Comparison of ENCODE assay signal across 29 cellular contexts in genomic region chr2:16322308-16323130, GRCh38.
"Had no signal": no experiment of that assay in that cellular context is flagged by ENCODE, and none has a peak within 500 bp of the region (broad histone marks: within the 10 kb centered on the region; RNA-seq: fewer than 3 reads in every experiment).

No MANE protein-coding gene starts in this region.

- H3K9me3 ChIP-seq: body of pancreas had no signal

- H3K36me3 Mint-ChIP-seq: activated naive CD4-positive, alpha-beta T cell treated with anti-CD3 and anti-CD28 coated beads, Interleukin-2, amount 50 U/mL, for 24 hours; activated naive CD8-positive, alpha-beta T cell treated with anti-CD3 and anti-CD28 coated beads, Interleukin-2, amount 10 ng/mL, durations not matched to agents 7 days and 5 days; T-cell had no signal

- ATAC-seq: activated CD8-positive, alpha-beta T cell treated with anti-CD3 and anti-CD28 coated beads, Interleukin-2, amount 10 ng/mL, durations not matched to agents 7 days and 5 days; body of pancreas; Right ventricle myocardium inferior; T-cell; T-helper 17 cell had no signal

- H3K4me3 ChIP-seq: body of pancreas, PC-9 had no signal

- DNase-seq: activated CD4-positive, alpha-beta T cell treated with anti-CD3 and anti-CD28 coated beads for 1 hour; activated CD4-positive, alpha-beta T cell treated with anti-CD3 and anti-CD28 coated beads for 48 hours; activated CD4-positive, alpha-beta T cell treated with anti-CD3 and anti-CD28 coated beads, Interleukin-2, amount 50 U/mL, for 48 hours; activated CD4-positive, CD25-positive, alpha-beta regulatory T cell; activated CD8-positive, alpha-beta T cell treated with anti-CD3 and anti-CD28 coated beads, Interleukin-2, amount 10 ng/mL, durations not matched to agents 7 days and 5 days; activated gamma-delta T cell; activated naive CD4-positive, alpha-beta T cell treated with Interleukin-2 at 50 U/mL for 16 hours; activated naive CD8-positive, alpha-beta T cell treated with anti-CD3 and anti-CD28 coated beads, Interleukin-2, amount 10 ng/mL, durations not matched to agents 7 days and 5 days; activated T-cell treated with anti-CD3 and anti-CD28 coated beads, Interleukin-2, amount 50 U/mL, for 24 hours; body of pancreas; cerebellar nuclear complex; NCI-H1105; NCI-H1417 treated with DMSO at 0.1 percent for 48 hours; NCI-H187 treated with DMSO at 0.1 percent for 48 hours; NCI-H2081; NCI-H2171 treated with DMSO at 0.1 percent for 48 hours; NCI-H2227 treated with DMSO at 0.1 percent for 48 hours; NCI-H446 treated with DMSO at 0.1 percent for 48 hours; NCI-H69; NK-92 treated with Interleukin-12 subunit alpha and Interleukin-12 subunit beta, amount 100 ng/mL, for 24 hours; PC-9; SIG-M5; T-cell; T-helper 17 cell had no signal

- H3K4me2 ChIP-seq: PC-9 had no signal

- H3K27ac ChIP-seq: body of pancreas, PC-9, RWPE1, VCaP had no signal

- H3K9me3 Mint-ChIP-seq: activated naive CD4-positive, alpha-beta T cell treated with anti-CD3 and anti-CD28 coated beads, Interleukin-2, amount 50 U/mL, for 24 hours; activated naive CD8-positive, alpha-beta T cell treated with anti-CD3 and anti-CD28 coated beads, Interleukin-2, amount 10 ng/mL, durations not matched to agents 7 days and 5 days; activated T-cell treated with anti-CD3 and anti-CD28 coated beads, Interleukin-2, amount 50 U/mL, for 24 hours; activated T-helper 2 cell treated with anti-CD3 and anti-CD28 coated beads, Interferon-gamma antibody, Interleukin-2, Interleukin-4, amounts not matched to agents 10 μg/mL and 5 μg/mL and 100 μg/mL, durations not matched to agents 14 hours and 24 hours and 36 hours; T-cell had no signal

- H3K4me1 ChIP-seq: body of pancreas had no signal

- H3K27ac Mint-ChIP-seq: activated CD8-positive, alpha-beta T cell treated with anti-CD3 and anti-CD28 coated beads, Interleukin-2, amount 10 ng/mL, durations not matched to agents 7 days and 5 days; activated naive CD4-positive, alpha-beta T cell treated with anti-CD3 and anti-CD28 coated beads, Interleukin-2, amount 50 U/mL, for 24 hours; activated naive CD8-positive, alpha-beta T cell treated with anti-CD3 and anti-CD28 coated beads, Interleukin-2, amount 10 ng/mL, durations not matched to agents 7 days and 5 days; activated T-cell treated with anti-CD3 and anti-CD28 coated beads, Interleukin-2, amount 50 U/mL, for 24 hours; activated T-helper 2 cell treated with anti-CD3 and anti-CD28 coated beads, Interferon-gamma antibody, Interleukin-2, Interleukin-4, amounts not matched to agents 10 μg/mL and 5 μg/mL and 100 μg/mL, durations not matched to agents 14 hours and 24 hours and 36 hours; T-cell; T-helper 17 cell had no signal

- H3K4me3 Mint-ChIP-seq: activated CD8-positive, alpha-beta T cell treated with anti-CD3 and anti-CD28 coated beads, Interleukin-2, amount 10 ng/mL, durations not matched to agents 7 days and 5 days; activated naive CD4-positive, alpha-beta T cell treated with anti-CD3 and anti-CD28 coated beads, Interleukin-2, amount 50 U/mL, for 24 hours; activated naive CD8-positive, alpha-beta T cell treated with anti-CD3 and anti-CD28 coated beads, Interleukin-2, amount 10 ng/mL, durations not matched to agents 7 days and 5 days; activated T-cell treated with anti-CD3 and anti-CD28 coated beads, Interleukin-2, amount 50 U/mL, for 24 hours; T-cell; T-helper 17 cell had no signal

- H2AFZ ChIP-seq: PC-9 had no signal

- H3K27me3 ChIP-seq: body of pancreas had no signal

- H3K4me1 Mint-ChIP-seq: activated naive CD4-positive, alpha-beta T cell treated with anti-CD3 and anti-CD28 coated beads, Interleukin-2, amount 50 U/mL, for 24 hours; activated naive CD8-positive, alpha-beta T cell treated with anti-CD3 and anti-CD28 coated beads, Interleukin-2, amount 10 ng/mL, durations not matched to agents 7 days and 5 days; T-cell had no signal

- H3K27me3 Mint-ChIP-seq: activated naive CD4-positive, alpha-beta T cell treated with anti-CD3 and anti-CD28 coated beads, Interleukin-2, amount 50 U/mL, for 24 hours; activated naive CD8-positive, alpha-beta T cell treated with anti-CD3 and anti-CD28 coated beads, Interleukin-2, amount 10 ng/mL, durations not matched to agents 7 days and 5 days; activated T-cell treated with anti-CD3 and anti-CD28 coated beads, Interleukin-2, amount 50 U/mL, for 24 hours; T-cell; T-helper 17 cell had no signal
